Comparison of ENCODE assay signal across 8 cellular contexts in genomic region chr1:112618721-112619517, GRCh38. TPM values are rescaled to one million over a fixed set of nuclear protein-coding genes. Genes with fewer than 3 reads are reported as not detected.
DNase-seq lines count a peak whose midpoint lies in the region; ATAC-seq, FAIRE-seq and TF ChIP-seq lines count a peak whose summit lies in the region.

Gene ST7L (minus strand): TSS chr1:112619141. CDS start chr1:112619113, 28 bp downstream.

- peak; percentile 30 for ATAC-seq in GM18909 (IDR thresholded peaks at IDR 0.05; ENCODE audit: poor library complexity, unreplicated experiment)

- H3K4me2 ChIP-seq in skeletal muscle satellite cell (ENCODE audit: low read length), result peak within 1 kb of the TSS; percentile 99

- H3K4me3 ChIP-seq in A673 (ENCODE audit: low read depth, low read length, poor library complexity, severe bottlenecking) (peak within 1 kb of the TSS; percentile 83), WERI-Rb-1 (ENCODE audit: low read depth, low read length) (peak within 1 kb of the TSS; percentile 99), bronchial epithelial cell (ENCODE audit: low read depth, low read length) (peak within 1 kb of the TSS; percentile 100), iPS-20b (ENCODE audit: low read length) (peak within 1 kb of the TSS; percentile 97), skeletal muscle satellite cell (ENCODE audit: low read length) (peak within 1 kb of the TSS; percentile 92)

- H3K4me1 ChIP-seq in A673 (ENCODE audit: insufficient read depth, low read length, poor library complexity, severe bottlenecking) (peaks cover 18% of the 10 kb centered on the region), iPS-20b (ENCODE audit: insufficient read depth, low read length) (peaks cover 5% of the 10 kb centered on the region), skeletal muscle satellite cell (ENCODE audit: control insufficient read depth, insufficient read depth, low read length) (peaks cover 30% of the 10 kb centered on the region)

- H3K36me3 ChIP-seq in A673 (ENCODE audit: insufficient read depth, low read length, poor library complexity, severe bottlenecking) (peaks cover 18% of the 10 kb centered on the region), WERI-Rb-1 (peaks cover 26% of the 10 kb centered on the region), bronchial epithelial cell (ENCODE audit: control insufficient read depth, insufficient read depth, low read length) (no peaks in the 10 kb centered on the region), iPS-20b (ENCODE audit: insufficient read depth, low read depth, low read length) (peaks cover 16% of the 10 kb centered on the region), skeletal muscle satellite cell (ENCODE audit: insufficient read depth, low read length) (no peaks in the 10 kb centered on the region)

- no peak for FAIRE-seq in bronchial epithelial cell (lab: Jason Lieb, UNC)

- DNase-seq in A673 (ENCODE audit: low spot score) (peak; percentile 77), NCI-H187 (lab: John Stamatoyannopoulos, UW) (peak; percentile 42 to 45), WERI-Rb-1 (peak; percentile 84), bronchial epithelial cell (ENCODE audit: low read depth) (peak; percentile 63), KG1 (lab: John Stamatoyannopoulos, UW) (no peak)

- peak within 1 kb of the TSS; percentile 99 for H3K27ac ChIP-seq in A673 (ENCODE audit: low read depth, low read length, poor library complexity, severe bottlenecking)
- H3K27ac ChIP-seq in WERI-Rb-1, result peak within 1 kb of the TSS; percentile 98
- H3K27ac ChIP-seq in iPS-20b (ENCODE audit: low read length), result peak within 1 kb of the TSS; percentile 99

- no peak for TF ChIP-seq CTCF in A673 (conservative IDR thresholded peaks at IDR 0.05; ENCODE audit: low read depth, low read length)
- no peak for TF ChIP-seq CTCF in WERI-Rb-1 (IDR thresholded peaks at IDR 0.05; ENCODE audit: low read depth, low read length)
- no peak for TF ChIP-seq CTCF in bronchial epithelial cell (IDR thresholded peaks at IDR 0.05; ENCODE audit: insufficient read depth, low read length, severe bottlenecking)

- no TSS peak for BruUV-seq in A673 (replicated peaks; lab: Mats Ljungman, UMichigan)

- no peaks in the 10 kb centered on the region for H3K27me3 ChIP-seq in A673 (replicated peaks; ENCODE audit: insufficient read depth, low read depth, low read length, poor library complexity)
- H3K27me3 ChIP-seq in WERI-Rb-1 (ENCODE audit: insufficient read depth, low read depth, severe bottlenecking), result no peaks in the 10 kb centered on the region
- no peaks in the 10 kb centered on the region for H3K27me3 ChIP-seq in bronchial epithelial cell (ENCODE audit: control insufficient read depth, insufficient read depth, low read length)
- H3K27me3 ChIP-seq in iPS-20b (ENCODE audit: insufficient read depth, low read length), result no peaks in the 10 kb centered on the region
- no peaks in the 10 kb centered on the region for H3K27me3 ChIP-seq in skeletal muscle satellite cell (ENCODE audit: control insufficient read depth, insufficient read depth, low read length)

- intact Hi-C loops in A673 (cut with micrococcal nuclease; ENCODE audit: unreplicated experiment), result loop anchor here (2.0 to 10.0 kb wide), 3 partner anchors 118 to 224 kb away; no protein-coding TSS in a partner anchor

- CTCF ChIA-PET in A673 (lab: Charles Lee), result interaction anchor here (0.7 to 1.0 kb wide), 2 partner anchors 89 to 228 kb away, joined by 3 to 10 read pairs; no protein-coding TSS in a partner anchor

- H3K9ac ChIP-seq in iPS-20b (ENCODE audit: low read depth, low read length), result peak within 1 kb of the TSS; percentile 99
- peak within 1 kb of the TSS; percentile 100 for H3K9ac ChIP-seq in skeletal muscle satellite cell (ENCODE audit: low read depth, low read length)

- H3K9me3 ChIP-seq in A673 (ENCODE audit: low read depth, low read length, poor library complexity, severe bottlenecking) (no peaks in the 10 kb centered on the region), WERI-Rb-1 (ENCODE audit: severe bottlenecking) (no peaks in the 10 kb centered on the region), iPS-20b (ENCODE audit: insufficient read depth, low read depth, low read length) (no peaks in the 10 kb centered on the region), skeletal muscle satellite cell (replicated peaks; ENCODE audit: low read length) (no peaks in the 10 kb centered on the region)

- POLR2A ChIA-PET in A673 (lab: Charles Lee; ENCODE audit: low non-redundant PET), result no interaction called here

RNA-seq across cellular contexts. Expression of gene ST7L, which starts in this region (rescaled TPM):
- total RNA-seq in A673 (2021) (25.8 and 29.6 TPM in 2 replicates), bronchial epithelial cell (10.8 and 13.8 TPM in 2 replicates)
- 12.7 and 13.7 TPM in 2 replicates for total RNA-seq in skeletal muscle satellite cell (2012; rRNA removed)
